Comparison of ENCODE assay signal across 1 cellular context in genomic region chr6:27238010-27238983, GRCh38.
TF ChIP-seq lines count a peak whose summit lies in the region.

No MANE protein-coding gene starts in this region.

TF ChIP-seq in H1, 55 proteins besides CTCF, POLR2A, EP300 and RAD21 (continued from another document):
- no peak for TF ChIP-seq KDM5A (IDR thresholded peaks at IDR 0.05; ENCODE audit: low read length)
- TF ChIP-seq CBX5 (IDR thresholded peaks at IDR 0.05; ENCODE audit: low read depth, low read length) = no peak
- no peak for TF ChIP-seq USF2 (IDR thresholded peaks at IDR 0.05; ENCODE audit: low read length)
- TF ChIP-seq GABPA (IDR thresholded peaks at IDR 0.05; ENCODE audit: borderline replicate concordance, insufficient read depth, low read length) = no peak
- peak; percentile 49; the same call in 1 of the 2 replicates for TF ChIP-seq TAF1 (IDR thresholded peaks at IDR 0.05; ENCODE audit: low read depth, low read length)
- peak; percentile 37 for TF ChIP-seq ASH2L (IDR thresholded peaks at IDR 0.05; ENCODE audit: low read length)
- no peak for TF ChIP-seq TEAD4 (IDR thresholded peaks at IDR 0.05; ENCODE audit: low read depth, low read length)
- no peak for TF ChIP-seq BCL11A (IDR thresholded peaks at IDR 0.05; ENCODE audit: low read depth in 2 of 2, low read length in 2 of 2)
- no peak for TF ChIP-seq CHD2 (IDR thresholded peaks at IDR 0.05; ENCODE audit: low read length)
- no peak for TF ChIP-seq CHD1 (IDR thresholded peaks at IDR 0.05; ENCODE audit: low read depth, low read length)
- no peak for TF ChIP-seq MAFK (IDR thresholded peaks at IDR 0.05; ENCODE audit: low read depth, low read length)
- no peak for TF ChIP-seq HDAC6 (IDR thresholded peaks at IDR 0.05; ENCODE audit: low read depth, low read length)
- TF ChIP-seq SRF (IDR thresholded peaks at IDR 0.05; ENCODE audit: low read depth, low read length) = no peak
- TF ChIP-seq JUND (IDR thresholded peaks at IDR 0.05; ENCODE audit: low read length) = no peak
- no peak for TF ChIP-seq SP4 (IDR thresholded peaks at IDR 0.05; ENCODE audit: low read length)
- TF ChIP-seq RNF2 (IDR thresholded peaks at IDR 0.05; ENCODE audit: borderline replicate concordance, low read depth, low read length, missing control alignments, poor library complexity, severe bottlenecking) = no peak
- no peak for TF ChIP-seq SP2 (IDR thresholded peaks at IDR 0.05; ENCODE audit: low read length)
- no peak for TF ChIP-seq SIN3A (conservative IDR thresholded peaks at IDR 0.05 in 1 of 2, IDR thresholded peaks at IDR 0.05 in 1 of 2; ENCODE audit: low read depth in 1 of 2, low read length in 2 of 2)
- no peak for TF ChIP-seq CBX8 (IDR thresholded peaks at IDR 0.05; ENCODE audit: borderline replicate concordance, low read depth, low read length)
- peak; percentile 68 for TF ChIP-seq KDM4A (IDR thresholded peaks at IDR 0.05; ENCODE audit: low read depth, low read length, severe bottlenecking)
- TF ChIP-seq TAF7 (optimal IDR thresholded peaks at IDR 0.05; ENCODE audit: borderline replicate concordance, low read depth, low read length) = no peak
- TF ChIP-seq FOSL1 (IDR thresholded peaks at IDR 0.05; ENCODE audit: insufficient read depth, low read depth, low read length) = no peak
- TF ChIP-seq TCF12 (IDR thresholded peaks at IDR 0.05; ENCODE audit: low read depth, low read length) = no peak
- TF ChIP-seq E2F6 (IDR thresholded peaks at IDR 0.05) = peak; percentile 99
- TF ChIP-seq ZNF274 (IDR thresholded peaks at IDR 0.05; ENCODE audit: borderline replicate concordance, extremely low read depth, low read length) = no peak
- TF ChIP-seq POU5F1 (IDR thresholded peaks at IDR 0.05; ENCODE audit: low read depth, low read length) = no peak
- TF ChIP-seq EZH2 (IDR thresholded peaks at IDR 0.05; ENCODE audit: low read depth, low read length, severe bottlenecking) = no peak
- TF ChIP-seq NRF1 (IDR thresholded peaks at IDR 0.05; ENCODE audit: low read depth, low read length) = no peak
- TF ChIP-seq JUN (IDR thresholded peaks at IDR 0.05; ENCODE audit: low read depth, low read length) = no peak
- no peak for TF ChIP-seq NANOG (IDR thresholded peaks at IDR 0.05; ENCODE audit: insufficient read depth, low read depth, low read length, poor library complexity, severe bottlenecking)
- TF ChIP-seq SP1 (IDR thresholded peaks at IDR 0.05; ENCODE audit: low read depth, low read length) = no peak
- TF ChIP-seq ATF2 (IDR thresholded peaks at IDR 0.05; ENCODE audit: low read length) = no peak
- TF ChIP-seq ATF3 (IDR thresholded peaks at IDR 0.05; ENCODE audit: insufficient read depth, low read depth, low read length) = no peak
- TF ChIP-seq BRCA1 (IDR thresholded peaks at IDR 0.05; ENCODE audit: low read depth, low read length) = no peak
- TF ChIP-seq MAX (IDR thresholded peaks at IDR 0.05) = peak; percentile 94
- TF ChIP-seq SAP30 (IDR thresholded peaks at IDR 0.05; ENCODE audit: insufficient read depth, insufficient replicate concordance, low read length) = no peak
- TF ChIP-seq HDAC2 (IDR thresholded peaks at IDR 0.05; ENCODE audit: borderline replicate concordance in 1 of 2, low read depth in 2 of 2, low read length in 2 of 2) = no peak
- no peak for TF ChIP-seq RFX5 (IDR thresholded peaks at IDR 0.05; ENCODE audit: borderline replicate concordance, low read depth, low read length)
- TF ChIP-seq RXRA (IDR thresholded peaks at IDR 0.05; ENCODE audit: insufficient read depth, low read depth, low read length) = no peak
- 0 out of 2 replicates have a peak, but pooled peaks have one; percentile 3 for TF ChIP-seq YY1 (IDR thresholded peaks at IDR 0.05; ENCODE audit: low read depth, low read length)
- peak; percentile 52; the same call in 1 of the 2 replicates for TF ChIP-seq SUZ12 (IDR thresholded peaks at IDR 0.05; ENCODE audit: low read length)
- no peak for TF ChIP-seq CREB1 (IDR thresholded peaks at IDR 0.05)
- no peak for TF ChIP-seq KDM1A (IDR thresholded peaks at IDR 0.05; ENCODE audit: borderline replicate concordance, low read length)
- TF ChIP-seq CTBP2 (IDR thresholded peaks at IDR 0.05; ENCODE audit: borderline replicate concordance, insufficient read depth, insufficient read length, low read length) = no peak
- peak; percentile 37; the same call in 1 of the 2 replicates for TF ChIP-seq PHF8 (conservative IDR thresholded peaks at IDR 0.05; ENCODE audit: low read depth, low read length)
- TF ChIP-seq BACH1 (IDR thresholded peaks at IDR 0.05; ENCODE audit: low read length) = no peak
- no peak for TF ChIP-seq CHD7 (IDR thresholded peaks at IDR 0.05; ENCODE audit: insufficient replicate concordance, low read length)
- no peak for TF ChIP-seq GTF2F1 (IDR thresholded peaks at IDR 0.05; ENCODE audit: borderline replicate concordance, low read depth, low read length)
